1 cellular context compared by ENCODE assay signal in genomic region chr2:24792874-24793751, GRCh38.
TF ChIP-seq lines count a peak whose summit lies in the region.

A gene with protein sequence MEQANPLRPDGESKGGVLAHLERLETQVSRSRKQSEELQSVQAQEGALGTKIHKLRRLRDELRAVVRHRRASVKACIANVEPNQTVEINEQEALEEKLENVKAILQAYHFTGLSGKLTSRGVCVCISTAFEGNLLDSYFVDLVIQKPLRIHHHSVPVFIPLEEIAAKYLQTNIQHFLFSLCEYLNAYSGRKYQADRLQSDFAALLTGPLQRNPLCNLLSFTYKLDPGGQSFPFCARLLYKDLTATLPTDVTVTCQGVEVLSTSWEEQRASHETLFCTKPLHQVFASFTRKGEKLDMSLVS (plus strand): TSS chr2:24793425. CDS start chr2:24793920, 495 bp downstream.
Gene PTRHD1 (minus strand): TSS chr2:24793391. CDS start chr2:24793377, 14 bp downstream.

TF ChIP-seq in H1, 55 proteins besides CTCF, POLR2A, EP300 and RAD21:
- TF ChIP-seq TCF12 (IDR thresholded peaks at IDR 0.05; ENCODE audit: low read depth, low read length) (no peak), EZH2 (IDR thresholded peaks at IDR 0.05; ENCODE audit: low read depth, low read length, severe bottlenecking) (no peak), TAF1 (IDR thresholded peaks at IDR 0.05; ENCODE audit: low read depth, low read length) (peak; percentile 99), SP4 (IDR thresholded peaks at IDR 0.05; ENCODE audit: low read length) (peak; percentile 74; the same call in 1 of the 2 replicates), CHD2 (IDR thresholded peaks at IDR 0.05; ENCODE audit: low read length) (no peak), MAX (IDR thresholded peaks at IDR 0.05) (peak; percentile 60), JUN (IDR thresholded peaks at IDR 0.05; ENCODE audit: low read depth, low read length) (no peak), SUZ12 (IDR thresholded peaks at IDR 0.05; ENCODE audit: low read length) (no peak), TAF7 (optimal IDR thresholded peaks at IDR 0.05; ENCODE audit: borderline replicate concordance, low read depth, low read length) (peak; percentile 94), JUND (IDR thresholded peaks at IDR 0.05; ENCODE audit: low read length) (peak; percentile 16; the same call in 1 of the 2 replicates), SIN3A (conservative IDR thresholded peaks at IDR 0.05 in 1 of 2, IDR thresholded peaks at IDR 0.05 in 1 of 2; ENCODE audit: low read depth in 1 of 2, low read length in 2 of 2) (peak; percentile 42 to 82; a peak in 2 of 4 replicates), SAP30 (IDR thresholded peaks at IDR 0.05; ENCODE audit: insufficient read depth, insufficient replicate concordance, low read length) (no peak), TEAD4 (IDR thresholded peaks at IDR 0.05; ENCODE audit: low read depth, low read length) (no peak; the same call in 1 of the 2 replicates), RXRA (IDR thresholded peaks at IDR 0.05; ENCODE audit: insufficient read depth, low read depth, low read length) (no peak), BCL11A (IDR thresholded peaks at IDR 0.05; ENCODE audit: low read depth in 2 of 2, low read length in 2 of 2) (no peak), RNF2 (IDR thresholded peaks at IDR 0.05; ENCODE audit: borderline replicate concordance, low read depth, low read length, missing control alignments, poor library complexity, severe bottlenecking) (no peak), CBX5 (IDR thresholded peaks at IDR 0.05; ENCODE audit: low read depth, low read length) (no peak), KDM5A (IDR thresholded peaks at IDR 0.05; ENCODE audit: low read length) (0 out of 2 replicates have a peak, but pooled peaks have one; percentile 39), NANOG (IDR thresholded peaks at IDR 0.05; ENCODE audit: insufficient read depth, low read depth, low read length, poor library complexity, severe bottlenecking) (no peak), KDM1A (IDR thresholded peaks at IDR 0.05; ENCODE audit: borderline replicate concordance, low read length) (no peak), POU5F1 (IDR thresholded peaks at IDR 0.05; ENCODE audit: low read depth, low read length) (no peak), YY1 (IDR thresholded peaks at IDR 0.05; ENCODE audit: low read depth, low read length) (peak; percentile 99), CTBP2 (IDR thresholded peaks at IDR 0.05; ENCODE audit: borderline replicate concordance, insufficient read depth, insufficient read length, low read length) (no peak), FOSL1 (IDR thresholded peaks at IDR 0.05; ENCODE audit: insufficient read depth, low read depth, low read length) (no peak), SP2 (IDR thresholded peaks at IDR 0.05; ENCODE audit: low read length) (no peak), BACH1 (IDR thresholded peaks at IDR 0.05; ENCODE audit: low read length) (peak; percentile 48; the same call in 1 of the 2 replicates), GTF2F1 (IDR thresholded peaks at IDR 0.05; ENCODE audit: borderline replicate concordance, low read depth, low read length) (peak; percentile 87), PHF8 (conservative IDR thresholded peaks at IDR 0.05; ENCODE audit: low read depth, low read length) (peak; percentile 99), SIRT6 (IDR thresholded peaks at IDR 0.05; ENCODE audit: low read length) (no peak), CHD7 (IDR thresholded peaks at IDR 0.05; ENCODE audit: insufficient replicate concordance, low read length) (no peak), HDAC2 (IDR thresholded peaks at IDR 0.05; ENCODE audit: borderline replicate concordance in 1 of 2, low read depth in 2 of 2, low read length in 2 of 2) (peak; percentile 2 to 60; a peak in 1 of 4 replicates), BRCA1 (IDR thresholded peaks at IDR 0.05; ENCODE audit: low read depth, low read length) (no peak), KDM4A (IDR thresholded peaks at IDR 0.05; ENCODE audit: low read depth, low read length, severe bottlenecking) (peak; percentile 27), ATF2 (IDR thresholded peaks at IDR 0.05; ENCODE audit: low read length) (0 out of 2 replicates have a peak, but pooled peaks have one; percentile 19), EGR1 (IDR thresholded peaks at IDR 0.05; ENCODE audit: borderline replicate concordance, low read depth, low read length) (no peak), GABPA (IDR thresholded peaks at IDR 0.05; ENCODE audit: borderline replicate concordance, insufficient read depth, low read length) (no peak), SRF (IDR thresholded peaks at IDR 0.05; ENCODE audit: low read depth, low read length) (no peak), TBP (IDR thresholded peaks at IDR 0.05; ENCODE audit: low read depth, low read length) (peak; percentile 90), CEBPB (IDR thresholded peaks at IDR 0.05; ENCODE audit: low read depth, low read length) (no peak; the same call in 1 of the 2 replicates), CREB1 (IDR thresholded peaks at IDR 0.05) (0 out of 2 replicates have a peak, but pooled peaks have one; percentile 38), ZNF274 (IDR thresholded peaks at IDR 0.05; ENCODE audit: borderline replicate concordance, extremely low read depth, low read length) (no peak), SIX5 (IDR thresholded peaks at IDR 0.05; ENCODE audit: low read depth, low read length) (no peak), HDAC6 (IDR thresholded peaks at IDR 0.05; ENCODE audit: low read depth, low read length) (no peak), CHD1 (IDR thresholded peaks at IDR 0.05; ENCODE audit: low read depth, low read length) (no peak), MAFK (IDR thresholded peaks at IDR 0.05; ENCODE audit: low read depth, low read length) (no peak), RBBP5 (IDR thresholded peaks at IDR 0.05; ENCODE audit: borderline replicate concordance, low read depth, low read length) (peak; percentile 91; the same call in 1 of the 2 replicates), RFX5 (IDR thresholded peaks at IDR 0.05; ENCODE audit: borderline replicate concordance, low read depth, low read length) (0 out of 2 replicates have a peak, but pooled peaks have one; percentile 6), CBX8 (IDR thresholded peaks at IDR 0.05; ENCODE audit: borderline replicate concordance, low read depth, low read length) (no peak), NRF1 (IDR thresholded peaks at IDR 0.05; ENCODE audit: low read depth, low read length) (peak; percentile 80), ASH2L (IDR thresholded peaks at IDR 0.05; ENCODE audit: low read length) (peak; percentile 89), SP1 (IDR thresholded peaks at IDR 0.05; ENCODE audit: low read depth, low read length) (peak; percentile 19; the same call in 1 of the 2 replicates), POLR2AphosphoS5 (IDR thresholded peaks at IDR 0.05; ENCODE audit: low read depth, low read length) (peak; percentile 91)
- TF ChIP-seq, protein P1, sequence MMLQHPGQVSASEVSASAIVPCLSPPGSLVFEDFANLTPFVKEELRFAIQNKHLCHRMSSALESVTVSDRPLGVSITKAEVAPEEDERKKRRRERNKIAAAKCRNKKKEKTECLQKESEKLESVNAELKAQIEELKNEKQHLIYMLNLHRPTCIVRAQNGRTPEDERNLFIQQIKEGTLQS (IDR thresholded peaks at IDR 0.05; ENCODE audit: insufficient read depth, low read depth, low read length): no peak
- TF ChIP-seq, protein P2, sequence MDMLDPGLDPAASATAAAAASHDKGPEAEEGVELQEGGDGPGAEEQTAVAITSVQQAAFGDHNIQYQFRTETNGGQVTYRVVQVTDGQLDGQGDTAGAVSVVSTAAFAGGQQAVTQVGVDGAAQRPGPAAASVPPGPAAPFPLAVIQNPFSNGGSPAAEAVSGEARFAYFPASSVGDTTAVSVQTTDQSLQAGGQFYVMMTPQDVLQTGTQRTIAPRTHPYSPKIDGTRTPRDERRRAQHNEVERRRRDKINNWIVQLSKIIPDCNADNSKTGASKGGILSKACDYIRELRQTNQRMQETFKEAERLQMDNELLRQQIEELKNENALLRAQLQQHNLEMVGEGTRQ (IDR thresholded peaks at IDR 0.05; ENCODE audit: low read length): no peak
- TF ChIP-seq, protein P3, sequence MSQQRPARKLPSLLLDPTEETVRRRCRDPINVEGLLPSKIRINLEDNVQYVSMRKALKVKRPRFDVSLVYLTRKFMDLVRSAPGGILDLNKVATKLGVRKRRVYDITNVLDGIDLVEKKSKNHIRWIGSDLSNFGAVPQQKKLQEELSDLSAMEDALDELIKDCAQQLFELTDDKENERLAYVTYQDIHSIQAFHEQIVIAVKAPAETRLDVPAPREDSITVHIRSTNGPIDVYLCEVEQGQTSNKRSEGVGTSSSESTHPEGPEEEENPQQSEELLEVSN (IDR thresholded peaks at IDR 0.05): peak; percentile 70
